ENCODE assay signal across 1 cellular context in the genomic region with DNA sequence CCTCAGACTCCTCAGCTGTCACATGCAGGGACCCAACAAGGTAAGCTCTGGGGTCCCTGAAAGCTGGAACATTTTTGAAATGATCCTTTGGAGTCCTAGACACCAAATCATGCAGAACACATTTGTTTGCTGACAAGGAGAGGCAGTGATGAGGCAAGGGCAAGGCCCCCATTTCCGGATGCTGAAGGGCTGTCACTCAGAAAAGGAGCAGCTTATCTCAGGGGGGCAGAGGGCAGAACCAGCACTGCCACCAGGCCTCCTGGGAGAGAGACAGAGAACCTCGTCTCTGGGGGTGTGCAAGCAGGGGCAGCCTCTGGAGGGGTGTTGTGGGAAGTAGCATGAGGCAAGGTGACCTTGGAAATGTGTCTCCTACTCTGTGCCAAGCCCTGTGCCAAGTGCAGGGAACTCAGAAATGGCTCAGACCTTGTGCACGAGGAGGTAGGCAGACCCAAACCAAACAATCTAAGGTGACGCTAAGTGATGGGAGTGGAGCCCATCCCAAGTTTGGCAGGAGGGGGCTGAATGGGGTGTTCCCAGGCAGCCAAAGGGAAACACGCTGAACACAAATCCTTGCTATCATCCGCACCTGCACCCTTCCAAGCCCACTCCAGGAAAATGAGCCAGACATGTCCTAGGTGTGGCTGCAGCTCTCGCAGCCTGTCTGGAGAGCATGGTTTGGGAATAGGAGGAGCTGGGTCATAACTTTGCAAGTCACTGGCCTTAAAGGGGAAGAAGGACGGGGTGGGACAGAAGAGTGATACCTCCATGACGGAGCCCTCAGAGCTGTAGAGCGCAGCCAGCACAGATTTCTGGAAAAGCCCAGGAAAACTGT.
TF ChIP-seq lines count a peak whose summit lies in the region.

No MANE protein-coding gene starts in this region.

TF ChIP-seq in HepG2, 621 proteins besides CTCF, POLR2A, EP300 and RAD21:
- TF ChIP-seq MZF1 (CRISPR knock-in tag; IDR thresholded peaks at IDR 0.05; ENCODE audit: borderline replicate concordance) = no peak
- TF ChIP-seq TBX2 (CRISPR knock-in tag; IDR thresholded peaks at IDR 0.05; ENCODE audit: borderline replicate concordance) = no peak
- no peak for TF ChIP-seq ZNF672 (CRISPR knock-in tag; IDR thresholded peaks at IDR 0.05)
- no peak for TF ChIP-seq CAMTA2 (CRISPR knock-in tag; IDR thresholded peaks at IDR 0.05; ENCODE audit: borderline replicate concordance)
- TF ChIP-seq, protein P1, sequence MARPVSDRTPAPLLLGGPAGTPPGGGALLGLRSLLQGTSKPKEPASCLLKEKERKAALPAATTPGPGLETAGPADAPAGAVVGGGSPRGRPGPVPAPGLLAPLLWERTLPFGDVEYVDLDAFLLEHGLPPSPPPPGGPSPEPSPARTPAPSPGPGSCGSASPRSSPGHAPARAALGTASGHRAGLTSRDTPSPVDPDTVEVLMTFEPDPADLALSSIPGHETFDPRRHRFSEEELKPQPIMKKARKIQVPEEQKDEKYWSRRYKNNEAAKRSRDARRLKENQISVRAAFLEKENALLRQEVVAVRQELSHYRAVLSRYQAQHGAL (CRISPR knock-in tag; IDR thresholded peaks at IDR 0.05; ENCODE audit: not compliant biosample characterization) = no peak
- TF ChIP-seq, protein P2, sequence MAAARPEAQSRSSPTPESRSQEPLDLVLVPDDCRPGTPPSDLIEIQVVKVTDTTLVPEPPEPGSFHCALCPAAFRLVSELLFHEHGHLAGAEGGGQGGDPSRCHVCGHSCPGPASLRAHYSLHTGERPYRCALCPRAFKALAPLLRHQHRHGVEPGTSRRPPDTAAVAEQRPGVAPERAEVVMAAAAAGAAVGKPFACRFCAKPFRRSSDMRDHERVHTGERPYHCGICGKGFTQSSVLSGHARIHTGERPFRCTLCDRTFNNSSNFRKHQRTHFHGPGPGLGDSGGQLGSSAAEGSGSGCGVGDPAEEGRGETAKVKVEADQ (CRISPR knock-in tag; IDR thresholded peaks at IDR 0.05; ENCODE audit: borderline replicate concordance) = no peak
- TF ChIP-seq, protein P3, sequence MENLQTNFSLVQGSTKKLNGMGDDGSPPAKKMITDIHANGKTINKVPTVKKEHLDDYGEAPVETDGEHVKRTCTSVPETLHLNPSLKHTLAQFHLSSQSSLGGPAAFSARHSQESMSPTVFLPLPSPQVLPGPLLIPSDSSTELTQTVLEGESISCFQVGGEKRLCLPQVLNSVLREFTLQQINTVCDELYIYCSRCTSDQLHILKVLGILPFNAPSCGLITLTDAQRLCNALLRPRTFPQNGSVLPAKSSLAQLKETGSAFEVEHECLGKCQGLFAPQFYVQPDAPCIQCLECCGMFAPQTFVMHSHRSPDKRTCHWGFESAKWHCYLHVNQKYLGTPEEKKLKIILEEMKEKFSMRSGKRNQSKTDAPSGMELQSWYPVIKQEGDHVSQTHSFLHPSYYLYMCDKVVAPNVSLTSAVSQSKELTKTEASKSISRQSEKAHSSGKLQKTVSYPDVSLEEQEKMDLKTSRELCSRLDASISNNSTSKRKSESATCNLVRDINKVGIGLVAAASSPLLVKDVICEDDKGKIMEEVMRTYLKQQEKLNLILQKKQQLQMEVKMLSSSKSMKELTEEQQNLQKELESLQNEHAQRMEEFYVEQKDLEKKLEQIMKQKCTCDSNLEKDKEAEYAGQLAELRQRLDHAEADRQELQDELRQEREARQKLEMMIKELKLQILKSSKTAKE (CRISPR knock-in tag; IDR thresholded peaks at IDR 0.05; ENCODE audit: borderline replicate concordance) = no peak
- no peak for TF ChIP-seq ZNF484 (CRISPR knock-in tag; IDR thresholded peaks at IDR 0.05; ENCODE audit: borderline replicate concordance, low read depth)
- TF ChIP-seq, protein P4, sequence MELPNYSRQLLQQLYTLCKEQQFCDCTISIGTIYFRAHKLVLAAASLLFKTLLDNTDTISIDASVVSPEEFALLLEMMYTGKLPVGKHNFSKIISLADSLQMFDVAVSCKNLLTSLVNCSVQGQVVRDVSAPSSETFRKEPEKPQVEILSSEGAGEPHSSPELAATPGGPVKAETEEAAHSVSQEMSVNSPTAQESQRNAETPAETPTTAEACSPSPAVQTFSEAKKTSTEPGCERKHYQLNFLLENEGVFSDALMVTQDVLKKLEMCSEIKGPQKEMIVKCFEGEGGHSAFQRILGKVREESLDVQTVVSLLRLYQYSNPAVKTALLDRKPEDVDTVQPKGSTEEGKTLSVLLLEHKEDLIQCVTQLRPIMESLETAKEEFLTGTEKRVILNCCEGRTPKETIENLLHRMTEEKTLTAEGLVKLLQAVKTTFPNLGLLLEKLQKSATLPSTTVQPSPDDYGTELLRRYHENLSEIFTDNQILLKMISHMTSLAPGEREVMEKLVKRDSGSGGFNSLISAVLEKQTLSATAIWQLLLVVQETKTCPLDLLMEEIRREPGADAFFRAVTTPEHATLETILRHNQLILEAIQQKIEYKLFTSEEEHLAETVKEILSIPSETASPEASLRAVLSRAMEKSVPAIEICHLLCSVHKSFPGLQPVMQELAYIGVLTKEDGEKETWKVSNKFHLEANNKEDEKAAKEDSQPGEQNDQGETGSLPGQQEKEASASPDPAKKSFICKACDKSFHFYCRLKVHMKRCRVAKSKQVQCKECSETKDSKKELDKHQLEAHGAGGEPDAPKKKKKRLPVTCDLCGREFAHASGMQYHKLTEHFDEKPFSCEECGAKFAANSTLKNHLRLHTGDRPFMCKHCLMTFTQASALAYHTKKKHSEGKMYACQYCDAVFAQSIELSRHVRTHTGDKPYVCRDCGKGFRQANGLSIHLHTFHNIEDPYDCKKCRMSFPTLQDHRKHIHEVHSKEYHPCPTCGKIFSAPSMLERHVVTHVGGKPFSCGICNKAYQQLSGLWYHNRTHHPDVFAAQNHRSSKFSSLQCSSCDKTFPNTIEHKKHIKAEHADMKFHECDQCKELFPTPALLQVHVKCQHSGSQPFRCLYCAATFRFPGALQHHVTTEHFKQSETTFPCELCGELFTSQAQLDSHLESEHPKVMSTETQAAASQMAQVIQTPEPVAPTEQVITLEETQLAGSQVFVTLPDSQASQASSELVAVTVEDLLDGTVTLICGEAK (IDR thresholded peaks at IDR 0.05) = no peak
- TF ChIP-seq, protein P4 (CRISPR knock-in tag; IDR thresholded peaks at IDR 0.05) = no peak
- no peak for TF ChIP-seq FOXC1 (CRISPR knock-in tag; IDR thresholded peaks at IDR 0.05; ENCODE audit: borderline replicate concordance)
- TF ChIP-seq ZNF768 (CRISPR knock-in tag; IDR thresholded peaks at IDR 0.05) = no peak
- TF ChIP-seq EHMT2 (IDR thresholded peaks at IDR 0.05; ENCODE audit: borderline replicate concordance, low read depth, low read length) = no peak
- no peak for TF ChIP-seq ZNF230 (CRISPR knock-in tag; IDR thresholded peaks at IDR 0.05)
- TF ChIP-seq RFXANK (CRISPR knock-in tag; IDR thresholded peaks at IDR 0.05) = no peak
- TF ChIP-seq, protein P5, sequence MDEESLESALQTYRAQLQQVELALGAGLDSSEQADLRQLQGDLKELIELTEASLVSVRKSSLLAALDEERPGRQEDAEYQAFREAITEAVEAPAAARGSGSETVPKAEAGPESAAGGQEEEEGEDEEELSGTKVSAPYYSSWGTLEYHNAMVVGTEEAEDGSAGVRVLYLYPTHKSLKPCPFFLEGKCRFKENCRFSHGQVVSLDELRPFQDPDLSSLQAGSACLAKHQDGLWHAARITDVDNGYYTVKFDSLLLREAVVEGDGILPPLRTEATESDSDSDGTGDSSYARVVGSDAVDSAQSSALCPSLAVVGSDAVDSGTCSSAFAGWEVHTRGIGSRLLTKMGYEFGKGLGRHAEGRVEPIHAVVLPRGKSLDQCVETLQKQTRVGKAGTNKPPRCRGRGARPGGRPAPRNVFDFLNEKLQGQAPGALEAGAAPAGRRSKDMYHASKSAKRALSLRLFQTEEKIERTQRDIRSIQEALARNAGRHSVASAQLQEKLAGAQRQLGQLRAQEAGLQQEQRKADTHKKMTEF (CRISPR knock-in tag; IDR thresholded peaks at IDR 0.05) = no peak
- TF ChIP-seq, protein P6, sequence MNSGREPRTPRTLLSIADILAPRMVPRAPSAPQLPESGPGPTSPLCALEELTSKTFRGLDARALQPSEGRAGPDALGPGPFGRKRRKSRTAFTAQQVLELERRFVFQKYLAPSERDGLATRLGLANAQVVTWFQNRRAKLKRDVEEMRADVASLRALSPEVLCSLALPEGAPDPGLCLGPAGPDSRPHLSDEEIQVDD (CRISPR knock-in tag; IDR thresholded peaks at IDR 0.05; ENCODE audit: borderline replicate concordance) = no peak
- TF ChIP-seq GPN1 (CRISPR knock-in tag; IDR thresholded peaks at IDR 0.05; ENCODE audit: borderline replicate concordance) = no peak
- no peak for TF ChIP-seq NFRKB (IDR thresholded peaks at IDR 0.05)
- TF ChIP-seq ZNF3 (CRISPR knock-in tag; IDR thresholded peaks at IDR 0.05) = no peak
TF ChIP-seq in HepG2: peak in this region for 0.
